Comparison of ENCODE assay signal across 8 cellular contexts in genomic region chr4:169612869-169613859, GRCh38. TPM values are rescaled to one million over a fixed set of nuclear protein-coding genes. Genes with fewer than 3 reads are reported as not detected.
DNase-seq lines count a peak whose midpoint lies in the region; ATAC-seq and TF ChIP-seq lines count a peak whose summit lies in the region.

No MANE protein-coding gene starts in this region.

- peak overlapping the region; percentile 99 for H3K27ac Mint-ChIP-seq in activated T-helper 1 cell treated with anti-CD3 and anti-CD28 coated beads, Interleukin-12 subunit alpha, Interleukin-12 subunit beta, Interleukin-2, Interleukin-4 antibody, amounts not matched to agents 30 ng/mL and 10 ng/mL and 1 ng/mL, durations not matched to agents 14 hours and 24 hours and 36 hours
- peak overlapping the region; percentile 98 for H3K27ac Mint-ChIP-seq in natural killer cell

- intact Hi-C loops in activated T-helper 1 cell treated with anti-CD3 and anti-CD28 coated beads, Interleukin-12 subunit alpha, Interleukin-12 subunit beta, Interleukin-2, Interleukin-4 antibody, amounts not matched to agents 30 ng/mL and 10 ng/mL and 1 ng/mL, durations not matched to agents 14 hours and 24 hours and 36 hours (cut with micrococcal nuclease) = loop anchor here (1.0 to 10.0 kb wide), 12 partner anchors 7 to 1298 kb away; partner anchors contain the start of genes CBR4, CLCN3, DDX60 and DDX60L
- intact Hi-C loops in natural killer cell (cut with micrococcal nuclease) = loop anchor here (1.0 to 5.0 kb wide), 8 partner anchors 7 to 1132 kb away; partner anchors contain the start of genes CBR4, CLCN3, DDX60L and HPF1

- H3K4me3 Mint-ChIP-seq in activated T-helper 1 cell treated with anti-CD3 and anti-CD28 coated beads, Interleukin-12 subunit alpha, Interleukin-12 subunit beta, Interleukin-2, Interleukin-4 antibody, amounts not matched to agents 30 ng/mL and 10 ng/mL and 1 ng/mL, durations not matched to agents 14 hours and 24 hours and 36 hours = peak overlapping the region; percentile 98
- H3K4me3 Mint-ChIP-seq in natural killer cell = peak overlapping the region; percentile 98

- ATAC-seq in GM21737 (IDR thresholded peaks at IDR 0.05; ENCODE audit: unreplicated experiment) (peak; percentile 45), natural killer cell (peak; percentile 40 to 55 (median 40))

- peaks cover 55% of the 10 kb centered on the region for H3K4me1 Mint-ChIP-seq in activated T-helper 1 cell treated with anti-CD3 and anti-CD28 coated beads, Interleukin-12 subunit alpha, Interleukin-12 subunit beta, Interleukin-2, Interleukin-4 antibody, amounts not matched to agents 30 ng/mL and 10 ng/mL and 1 ng/mL, durations not matched to agents 14 hours and 24 hours and 36 hours (ENCODE audit: low read depth)
- peaks cover 26 to 29% of the 10 kb centered on the region in 2 donors for H3K4me1 Mint-ChIP-seq in natural killer cell

- DNase-seq in DMS53 treated with DMSO at 0.1 percent for 48 hours (lab: John Stamatoyannopoulos, UW; ENCODE audit: unreplicated experiment) (peak; percentile 71), KG1 (lab: John Stamatoyannopoulos, UW) (peak; percentile 11), RKO (ENCODE audit: low spot score) (peak; percentile 90), fibroblast of peridontal ligament (ENCODE audit: extremely low read depth) (peak; percentile 82), natural killer cell (peak; percentile 67), stromal cell of bone marrow (ENCODE audit: low read depth) (peak; percentile 78)
- DNase-seq in activated T-helper 1 cell treated with anti-CD3 and anti-CD28 coated beads, Interleukin-12 subunit alpha, Interleukin-12 subunit beta, Interleukin-2, Interleukin-4 antibody, amounts not matched to agents 30 ng/mL and 10 ng/mL and 1 ng/mL, durations not matched to agents 14 hours and 24 hours and 36 hours (ENCODE audit: low spot score) = peak; percentile 64

- peak; percentile 75 for TF ChIP-seq CTCF in natural killer cell (IDR thresholded peaks at IDR 0.05)

- no peaks in the 10 kb centered on the region for H3K36me3 Mint-ChIP-seq in activated T-helper 1 cell treated with anti-CD3 and anti-CD28 coated beads, Interleukin-12 subunit alpha, Interleukin-12 subunit beta, Interleukin-2, Interleukin-4 antibody, amounts not matched to agents 30 ng/mL and 10 ng/mL and 1 ng/mL, durations not matched to agents 14 hours and 24 hours and 36 hours (ENCODE audit: low read depth)
- no peaks in the 10 kb centered on the region for H3K36me3 Mint-ChIP-seq in natural killer cell

- no peaks in the 10 kb centered on the region for H3K9me3 Mint-ChIP-seq in activated T-helper 1 cell treated with anti-CD3 and anti-CD28 coated beads, Interleukin-12 subunit alpha, Interleukin-12 subunit beta, Interleukin-2, Interleukin-4 antibody, amounts not matched to agents 30 ng/mL and 10 ng/mL and 1 ng/mL, durations not matched to agents 14 hours and 24 hours and 36 hours
- H3K9me3 Mint-ChIP-seq in natural killer cell = no peaks in the 10 kb centered on the region

- H3K27me3 Mint-ChIP-seq in activated T-helper 1 cell treated with anti-CD3 and anti-CD28 coated beads, Interleukin-12 subunit alpha, Interleukin-12 subunit beta, Interleukin-2, Interleukin-4 antibody, amounts not matched to agents 30 ng/mL and 10 ng/mL and 1 ng/mL, durations not matched to agents 14 hours and 24 hours and 36 hours (ENCODE audit: insufficient read depth) = no peaks in the 10 kb centered on the region
- no peaks in the 10 kb centered on the region for H3K27me3 Mint-ChIP-seq in natural killer cell (ENCODE audit: low read depth in 2 of 2)

RNA-seq across cellular contexts. Expression of gene NEK1, which starts 0.8 kb away (rescaled TPM):
- 9.1 and 11.6 TPM in 2 replicates for total RNA-seq in activated T-helper 1 cell treated with anti-CD3 and anti-CD28 coated beads, Interleukin-12 subunit alpha, Interleukin-12 subunit beta, Interleukin-2, Interleukin-4 antibody, amounts not matched to agents 30 ng/mL and 10 ng/mL and 1 ng/mL, durations not matched to agents 14 hours and 24 hours and 36 hours
- total RNA-seq in natural killer cell = 10 to 100 TPM; 16.4 to 24.9 (median 19.0) TPM

RNA-seq across cellular contexts. Expression of gene CLCN3, which starts 7.2 kb away (rescaled TPM):
- 29.4 and 30.2 TPM in 2 replicates for total RNA-seq in activated T-helper 1 cell treated with anti-CD3 and anti-CD28 coated beads, Interleukin-12 subunit alpha, Interleukin-12 subunit beta, Interleukin-2, Interleukin-4 antibody, amounts not matched to agents 30 ng/mL and 10 ng/mL and 1 ng/mL, durations not matched to agents 14 hours and 24 hours and 36 hours
- 10 to 100 TPM; 20.7 to 26.0 (median 21.0) TPM for total RNA-seq in natural killer cell

Comparison
In these comparisons a context has a peak if more than half of its experiments do, and no peak if none do; other contexts are left out.
1. Peak in every context shown above with its lines: DNase-seq and ATAC-seq.
2. DNase-seq: peak in every context shown above with its lines; median percentile 90 in RKO; 82 in fibroblast of peridontal ligament; 78 in stromal cell of bone marrow; 71 in DMS53 treated with DMSO at 0.1 percent for 48 hours; 67 in natural killer cell; 64 in activated T-helper 1 cell treated with anti-CD3 and anti-CD28 coated beads, Interleukin-12 subunit alpha, Interleukin-12 subunit beta, Interleukin-2, Interleukin-4 antibody, amounts not matched to agents 30 ng/mL and 10 ng/mL and 1 ng/mL, durations not matched to agents 14 hours and 24 hours and 36 hours; 11 in KG1.